Comparison of ENCODE assay signal across 5 cellular contexts in genomic region chr1:17802945-17803344, GRCh38.
"Had no signal": no experiment of that assay in that cellular context is flagged by ENCODE, and none has a peak within 500 bp of the region (broad histone marks: within the 10 kb centered on the region; RNA-seq: fewer than 3 reads in every experiment).

No MANE protein-coding gene starts in this region.

- H3K4me3 ChIP-seq: GM23248, HAP-1, K562 had no signal

- H3K27ac ChIP-seq: GM23248 had no signal

- DNase-seq: GM23248, H7, KG1 had no signal
